8 cellular contexts compared by ENCODE assay signal in genomic region chr1:46132529-46133180, GRCh38. TPM values are rescaled to one million over a fixed set of nuclear protein-coding genes. Genes with fewer than 3 reads are reported as not detected.
DNase-seq lines count a peak whose midpoint lies in the region; ATAC-seq lines count a peak whose summit lies in the region.

TSS of gene PIK3R3 (minus strand) at chr1:46132629. CDS start at chr1:46131952, 677 bp downstream.

- in situ Hi-C loops in endometrial microvascular endothelial cells (cut with HindIII; ENCODE audit: inconsistent ontology term, low pct_unique_long_range_greater_than_20kb, low sequenced_read_pairs) = no loop called here

- H3K4me1 ChIP-seq in NT2/D1 (ENCODE audit: insufficient read depth, insufficient read length) = no peaks in the 10 kb centered on the region

- DNase-seq in COLO829 (ENCODE audit: low spot score) (peak; percentile 97), HT1080 (ENCODE audit: low read depth) (peak; percentile 99), NT2/D1 (ENCODE audit: low read depth, low spot score) (peak; percentile 100), mesenteric fat pad (ENCODE audit: low spot score) (peak; percentile 99)
- peak; percentile 84 for DNase-seq in activated CD8-positive, alpha-beta memory T cell treated with anti-CD3 and anti-CD28 coated beads, Interleukin-2, amount 50 U/mL, for 4 hours
- DNase-seq in stimulated activated CD8-positive, alpha-beta memory T cell treated with anti-CD3 and anti-CD28 coated beads, Interleukin-15, amount 100 ng/mL, for 24 hours (ENCODE audit: low read depth) = peak; percentile 67

- no peaks in the 10 kb centered on the region for H3K36me3 ChIP-seq in NT2/D1 (ENCODE audit: insufficient read depth, insufficient read length, low read length)

- H3K9me3 ChIP-seq in NT2/D1 (ENCODE audit: insufficient read depth, low read length) = no peaks in the 10 kb centered on the region

- peak; percentile 85 for ATAC-seq in GM21360 (IDR thresholded peaks at IDR 0.05; ENCODE audit: unreplicated experiment)

- peaks cover 25% of the 10 kb centered on the region for H3K27me3 ChIP-seq in NT2/D1 (ENCODE audit: insufficient read depth, insufficient read length)

- peak within 1 kb of the TSS; percentile 71 for H3K4me3 ChIP-seq in NT2/D1 (ENCODE audit: insufficient read length, low read depth)

- peak within 1 kb of the TSS; percentile 93 for H3K9ac ChIP-seq in NT2/D1 (ENCODE audit: insufficient read length, low read depth)

RNA-seq across cellular contexts. Expression of gene PIK3R3, which starts in this region (rescaled TPM):
- 2.1 and 2.6 TPM in 2 replicates for total RNA-seq in HT1080 (2014; rRNA removed; shearing (Covaris generic))
- 1.4 and 2.0 TPM in 2 replicates for polyA plus RNA-seq in HT1080 (2015; cell fraction: cytosol; rRNA removed)
- polyA plus RNA-seq in HT1080 (2015; cell fraction: nucleus; rRNA removed) = 1.8 and 2.9 TPM in 2 replicates
- total RNA-seq in endometrial microvascular endothelial cells (ENCODE audit: inconsistent ontology term) (19.2 TPM), mesenteric fat pad (72.6 TPM)

Comparison
In these comparisons a context has a peak if more than half of its experiments do, and no peak if none do; other contexts are left out.
1. Peak in every context shown above with its lines: DNase-seq, ATAC-seq and H3K4me3 ChIP-seq.